ENCODE assay signal across 1 cellular context in the genomic region with DNA sequence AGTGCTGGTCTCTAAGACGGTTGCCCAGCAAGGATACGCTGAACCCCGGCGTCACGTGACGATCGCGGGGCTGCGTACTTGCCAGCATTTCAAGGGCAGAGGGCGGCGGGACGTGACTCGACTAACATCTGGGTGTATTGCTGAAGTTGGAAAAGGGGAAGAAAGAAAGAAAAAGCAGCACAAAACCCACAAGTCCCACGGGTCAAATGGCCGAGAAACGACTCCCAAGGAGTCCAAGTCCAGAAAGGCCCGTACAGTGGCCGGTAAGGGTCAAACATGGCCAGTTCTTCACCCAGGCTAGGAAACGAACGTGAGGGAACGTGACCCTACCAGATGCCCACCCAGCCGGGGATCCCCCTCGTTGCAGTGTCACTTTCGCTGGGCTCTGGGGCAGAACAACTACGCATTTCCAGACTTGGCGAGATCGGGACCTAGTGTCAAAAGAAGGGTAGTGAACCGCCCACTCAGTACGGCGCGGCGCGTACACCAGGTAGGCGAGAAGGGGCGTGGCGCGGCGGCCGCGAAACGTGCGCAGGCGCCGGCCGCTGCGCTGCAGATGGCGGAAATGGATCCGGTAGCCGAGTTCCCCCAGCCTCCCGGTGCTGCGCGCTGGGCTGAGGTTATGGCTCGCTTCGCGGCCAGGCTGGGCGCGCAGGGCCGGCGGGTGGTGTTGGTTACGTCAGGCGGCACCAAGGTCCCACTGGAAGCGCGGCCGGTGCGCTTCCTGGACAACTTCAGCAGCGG.
TF ChIP-seq lines count a peak whose summit lies in the region.

A gene (plus strand): TSS at position 534 of the 744 bp plus-strand sequence. CDS start 23 bp downstream, at position 557.
A gene with protein sequence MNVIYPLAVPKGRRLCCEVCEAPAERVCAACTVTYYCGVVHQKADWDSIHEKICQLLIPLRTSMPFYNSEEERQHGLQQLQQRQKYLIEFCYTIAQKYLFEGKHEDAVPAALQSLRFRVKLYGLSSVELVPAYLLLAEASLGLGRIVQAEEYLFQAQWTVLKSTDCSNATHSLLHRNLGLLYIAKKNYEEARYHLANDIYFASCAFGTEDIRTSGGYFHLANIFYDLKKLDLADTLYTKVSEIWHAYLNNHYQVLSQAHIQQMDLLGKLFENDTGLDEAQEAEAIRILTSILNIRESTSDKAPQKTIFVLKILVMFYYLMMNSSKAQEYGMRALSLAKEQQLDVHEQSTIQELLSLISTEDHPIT (minus strand): TSS at position 13 of the 744 bp plus-strand sequence. CDS start 25 bp downstream, outside the sequence.

TF ChIP-seq in WTC11, 78 proteins besides CTCF, POLR2A, EP300 and RAD21 (continued from another document and continues in another):
- TF ChIP-seq, protein P1, sequence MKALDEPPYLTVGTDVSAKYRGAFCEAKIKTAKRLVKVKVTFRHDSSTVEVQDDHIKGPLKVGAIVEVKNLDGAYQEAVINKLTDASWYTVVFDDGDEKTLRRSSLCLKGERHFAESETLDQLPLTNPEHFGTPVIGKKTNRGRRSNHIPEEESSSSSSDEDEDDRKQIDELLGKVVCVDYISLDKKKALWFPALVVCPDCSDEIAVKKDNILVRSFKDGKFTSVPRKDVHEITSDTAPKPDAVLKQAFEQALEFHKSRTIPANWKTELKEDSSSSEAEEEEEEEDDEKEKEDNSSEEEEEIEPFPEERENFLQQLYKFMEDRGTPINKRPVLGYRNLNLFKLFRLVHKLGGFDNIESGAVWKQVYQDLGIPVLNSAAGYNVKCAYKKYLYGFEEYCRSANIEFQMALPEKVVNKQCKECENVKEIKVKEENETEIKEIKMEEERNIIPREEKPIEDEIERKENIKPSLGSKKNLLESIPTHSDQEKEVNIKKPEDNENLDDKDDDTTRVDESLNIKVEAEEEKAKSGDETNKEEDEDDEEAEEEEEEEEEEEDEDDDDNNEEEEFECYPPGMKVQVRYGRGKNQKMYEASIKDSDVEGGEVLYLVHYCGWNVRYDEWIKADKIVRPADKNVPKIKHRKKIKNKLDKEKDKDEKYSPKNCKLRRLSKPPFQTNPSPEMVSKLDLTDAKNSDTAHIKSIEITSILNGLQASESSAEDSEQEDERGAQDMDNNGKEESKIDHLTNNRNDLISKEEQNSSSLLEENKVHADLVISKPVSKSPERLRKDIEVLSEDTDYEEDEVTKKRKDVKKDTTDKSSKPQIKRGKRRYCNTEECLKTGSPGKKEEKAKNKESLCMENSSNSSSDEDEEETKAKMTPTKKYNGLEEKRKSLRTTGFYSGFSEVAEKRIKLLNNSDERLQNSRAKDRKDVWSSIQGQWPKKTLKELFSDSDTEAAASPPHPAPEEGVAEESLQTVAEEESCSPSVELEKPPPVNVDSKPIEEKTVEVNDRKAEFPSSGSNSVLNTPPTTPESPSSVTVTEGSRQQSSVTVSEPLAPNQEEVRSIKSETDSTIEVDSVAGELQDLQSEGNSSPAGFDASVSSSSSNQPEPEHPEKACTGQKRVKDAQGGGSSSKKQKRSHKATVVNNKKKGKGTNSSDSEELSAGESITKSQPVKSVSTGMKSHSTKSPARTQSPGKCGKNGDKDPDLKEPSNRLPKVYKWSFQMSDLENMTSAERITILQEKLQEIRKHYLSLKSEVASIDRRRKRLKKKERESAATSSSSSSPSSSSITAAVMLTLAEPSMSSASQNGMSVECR (CRISPR knock-in tag; IDR thresholded peaks at IDR 0.05; ENCODE audit: borderline replicate concordance): peak; percentile 74; the same call in 1 of the 2 replicates
- TF ChIP-seq TCF7 (CRISPR knock-in tag; IDR thresholded peaks at IDR 0.05; ENCODE audit: low read depth) (no peak), NR3C1 (CRISPR knock-in tag; conservative IDR thresholded peaks at IDR 0.05; ENCODE audit: low read depth) (peak; percentile 46; the same call in 1 of the 2 replicates), SMAD3 (CRISPR knock-in tag; IDR thresholded peaks at IDR 0.05; ENCODE audit: borderline replicate concordance) (peak; percentile 83), ZNF232 (CRISPR knock-in tag; IDR thresholded peaks at IDR 0.05) (peak; percentile 86; the same call in 1 of the 2 replicates), ZNF423 (CRISPR knock-in tag; IDR thresholded peaks at IDR 0.05) (no peak), NR2C2 (CRISPR knock-in tag; IDR thresholded peaks at IDR 0.05) (no peak), ETV6 (CRISPR knock-in tag; IDR thresholded peaks at IDR 0.05) (no peak), PRRX2 (CRISPR knock-in tag; IDR thresholded peaks at IDR 0.05) (no peak), ATF1 (CRISPR knock-in tag; IDR thresholded peaks at IDR 0.05) (no peak), FOXK1 (CRISPR knock-in tag; IDR thresholded peaks at IDR 0.05) (peak; percentile 71; the same call in 1 of the 2 replicates), GRHL2 (CRISPR knock-in tag; IDR thresholded peaks at IDR 0.05; ENCODE audit: insufficient replicate concordance, severe bottlenecking) (no peak), ZBTB21 (CRISPR knock-in tag; IDR thresholded peaks at IDR 0.05; ENCODE audit: borderline replicate concordance) (0 out of 2 replicates have a peak, but pooled peaks have one; percentile 61), ZNF671 (CRISPR knock-in tag; IDR thresholded peaks at IDR 0.05) (no peak), TEAD1 (CRISPR knock-in tag; IDR thresholded peaks at IDR 0.05) (no peak; the same call in 1 of the 2 replicates), JUN (CRISPR knock-in tag; IDR thresholded peaks at IDR 0.05) (0 out of 2 replicates have a peak, but pooled peaks have one; percentile 52), CBFB (CRISPR knock-in tag; IDR thresholded peaks at IDR 0.05; ENCODE audit: low read depth) (peak; percentile 93), TP53 (CRISPR knock-in tag; IDR thresholded peaks at IDR 0.05) (peak; percentile 83), ESRRA (CRISPR knock-in tag; IDR thresholded peaks at IDR 0.05; ENCODE audit: borderline replicate concordance) (no peak; the same call in 1 of the 2 replicates), GABPB1 (CRISPR knock-in tag; IDR thresholded peaks at IDR 0.05) (peak; percentile 35; the same call in 1 of the 2 replicates), CREM (CRISPR knock-in tag; IDR thresholded peaks at IDR 0.05) (0 out of 2 replicates have a peak, but pooled peaks have one; percentile 75)
- TF ChIP-seq, protein P2, sequence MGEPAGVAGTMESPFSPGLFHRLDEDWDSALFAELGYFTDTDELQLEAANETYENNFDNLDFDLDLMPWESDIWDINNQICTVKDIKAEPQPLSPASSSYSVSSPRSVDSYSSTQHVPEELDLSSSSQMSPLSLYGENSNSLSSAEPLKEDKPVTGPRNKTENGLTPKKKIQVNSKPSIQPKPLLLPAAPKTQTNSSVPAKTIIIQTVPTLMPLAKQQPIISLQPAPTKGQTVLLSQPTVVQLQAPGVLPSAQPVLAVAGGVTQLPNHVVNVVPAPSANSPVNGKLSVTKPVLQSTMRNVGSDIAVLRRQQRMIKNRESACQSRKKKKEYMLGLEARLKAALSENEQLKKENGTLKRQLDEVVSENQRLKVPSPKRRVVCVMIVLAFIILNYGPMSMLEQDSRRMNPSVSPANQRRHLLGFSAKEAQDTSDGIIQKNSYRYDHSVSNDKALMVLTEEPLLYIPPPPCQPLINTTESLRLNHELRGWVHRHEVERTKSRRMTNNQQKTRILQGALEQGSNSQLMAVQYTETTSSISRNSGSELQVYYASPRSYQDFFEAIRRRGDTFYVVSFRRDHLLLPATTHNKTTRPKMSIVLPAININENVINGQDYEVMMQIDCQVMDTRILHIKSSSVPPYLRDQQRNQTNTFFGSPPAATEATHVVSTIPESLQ (CRISPR knock-in tag; IDR thresholded peaks at IDR 0.05): no peak
- TF ChIP-seq, protein P3, sequence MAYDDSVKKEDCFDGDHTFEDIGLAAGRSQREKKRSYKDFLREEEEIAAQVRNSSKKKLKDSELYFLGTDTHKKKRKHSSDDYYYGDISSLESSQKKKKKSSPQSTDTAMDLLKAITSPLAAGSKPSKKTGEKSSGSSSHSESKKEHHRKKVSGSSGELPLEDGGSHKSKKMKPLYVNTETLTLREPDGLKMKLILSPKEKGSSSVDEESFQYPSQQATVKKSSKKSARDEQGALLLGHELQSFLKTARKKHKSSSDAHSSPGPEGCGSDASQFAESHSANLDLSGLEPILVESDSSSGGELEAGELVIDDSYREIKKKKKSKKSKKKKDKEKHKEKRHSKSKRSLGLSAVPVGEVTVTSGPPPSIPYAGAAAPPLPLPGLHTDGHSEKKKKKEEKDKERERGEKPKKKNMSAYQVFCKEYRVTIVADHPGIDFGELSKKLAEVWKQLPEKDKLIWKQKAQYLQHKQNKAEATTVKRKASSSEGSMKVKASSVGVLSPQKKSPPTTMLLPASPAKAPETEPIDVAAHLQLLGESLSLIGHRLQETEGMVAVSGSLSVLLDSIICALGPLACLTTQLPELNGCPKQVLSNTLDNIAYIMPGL (CRISPR knock-in tag; IDR thresholded peaks at IDR 0.05): peak; percentile 74; the same call in 1 of the 2 replicates
- TF ChIP-seq, protein P4, sequence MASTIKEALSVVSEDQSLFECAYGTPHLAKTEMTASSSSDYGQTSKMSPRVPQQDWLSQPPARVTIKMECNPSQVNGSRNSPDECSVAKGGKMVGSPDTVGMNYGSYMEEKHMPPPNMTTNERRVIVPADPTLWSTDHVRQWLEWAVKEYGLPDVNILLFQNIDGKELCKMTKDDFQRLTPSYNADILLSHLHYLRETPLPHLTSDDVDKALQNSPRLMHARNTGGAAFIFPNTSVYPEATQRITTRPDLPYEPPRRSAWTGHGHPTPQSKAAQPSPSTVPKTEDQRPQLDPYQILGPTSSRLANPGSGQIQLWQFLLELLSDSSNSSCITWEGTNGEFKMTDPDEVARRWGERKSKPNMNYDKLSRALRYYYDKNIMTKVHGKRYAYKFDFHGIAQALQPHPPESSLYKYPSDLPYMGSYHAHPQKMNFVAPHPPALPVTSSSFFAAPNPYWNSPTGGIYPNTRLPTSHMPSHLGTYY (CRISPR knock-in tag; IDR thresholded peaks at IDR 0.05): no peak
- TF ChIP-seq, protein P5, sequence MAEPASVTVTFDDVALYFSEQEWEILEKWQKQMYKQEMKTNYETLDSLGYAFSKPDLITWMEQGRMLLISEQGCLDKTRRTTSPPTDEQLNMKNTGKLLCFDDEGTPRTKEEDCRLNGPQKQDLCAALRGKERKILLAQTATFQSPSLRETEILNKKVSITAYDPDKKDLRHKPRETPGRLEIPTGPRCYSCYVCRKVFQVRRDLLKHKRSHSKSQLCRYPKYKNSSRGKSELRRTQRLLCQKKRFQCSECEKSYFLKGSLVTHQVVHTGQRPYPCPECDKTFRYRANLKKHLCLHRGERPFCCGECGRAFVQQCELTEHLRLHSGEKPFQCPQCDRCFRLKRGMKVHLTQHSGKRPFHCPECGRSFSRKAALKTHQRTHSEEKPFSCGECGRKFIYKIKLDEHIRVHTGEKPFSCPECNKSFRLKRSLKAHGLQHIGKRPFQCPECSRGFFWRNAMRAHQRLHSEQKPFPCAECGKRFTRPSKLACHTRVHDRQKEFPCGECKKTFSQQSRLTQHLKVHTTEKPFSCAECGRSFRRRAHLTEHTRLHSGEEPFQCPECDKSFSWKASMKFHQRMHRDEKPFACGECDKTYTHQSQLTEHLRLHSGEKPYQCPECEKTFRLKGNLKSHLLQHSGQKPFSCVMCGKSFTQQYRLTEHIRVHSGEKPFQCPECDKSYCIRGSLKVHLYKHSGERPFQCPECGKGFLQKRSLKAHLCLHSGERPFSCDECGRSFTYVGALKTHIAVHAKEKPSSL (CRISPR knock-in tag; conservative IDR thresholded peaks at IDR 0.05): no peak
- TF ChIP-seq, protein P6, sequence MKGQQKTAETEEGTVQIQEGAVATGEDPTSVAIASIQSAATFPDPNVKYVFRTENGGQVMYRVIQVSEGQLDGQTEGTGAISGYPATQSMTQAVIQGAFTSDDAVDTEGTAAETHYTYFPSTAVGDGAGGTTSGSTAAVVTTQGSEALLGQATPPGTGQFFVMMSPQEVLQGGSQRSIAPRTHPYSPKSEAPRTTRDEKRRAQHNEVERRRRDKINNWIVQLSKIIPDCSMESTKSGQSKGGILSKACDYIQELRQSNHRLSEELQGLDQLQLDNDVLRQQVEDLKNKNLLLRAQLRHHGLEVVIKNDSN (CRISPR knock-in tag; IDR thresholded peaks at IDR 0.05): peak; percentile 97
- TF ChIP-seq, protein P7, sequence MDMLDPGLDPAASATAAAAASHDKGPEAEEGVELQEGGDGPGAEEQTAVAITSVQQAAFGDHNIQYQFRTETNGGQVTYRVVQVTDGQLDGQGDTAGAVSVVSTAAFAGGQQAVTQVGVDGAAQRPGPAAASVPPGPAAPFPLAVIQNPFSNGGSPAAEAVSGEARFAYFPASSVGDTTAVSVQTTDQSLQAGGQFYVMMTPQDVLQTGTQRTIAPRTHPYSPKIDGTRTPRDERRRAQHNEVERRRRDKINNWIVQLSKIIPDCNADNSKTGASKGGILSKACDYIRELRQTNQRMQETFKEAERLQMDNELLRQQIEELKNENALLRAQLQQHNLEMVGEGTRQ (CRISPR knock-in tag; IDR thresholded peaks at IDR 0.05): peak; percentile 97
- TF ChIP-seq, protein P8, sequence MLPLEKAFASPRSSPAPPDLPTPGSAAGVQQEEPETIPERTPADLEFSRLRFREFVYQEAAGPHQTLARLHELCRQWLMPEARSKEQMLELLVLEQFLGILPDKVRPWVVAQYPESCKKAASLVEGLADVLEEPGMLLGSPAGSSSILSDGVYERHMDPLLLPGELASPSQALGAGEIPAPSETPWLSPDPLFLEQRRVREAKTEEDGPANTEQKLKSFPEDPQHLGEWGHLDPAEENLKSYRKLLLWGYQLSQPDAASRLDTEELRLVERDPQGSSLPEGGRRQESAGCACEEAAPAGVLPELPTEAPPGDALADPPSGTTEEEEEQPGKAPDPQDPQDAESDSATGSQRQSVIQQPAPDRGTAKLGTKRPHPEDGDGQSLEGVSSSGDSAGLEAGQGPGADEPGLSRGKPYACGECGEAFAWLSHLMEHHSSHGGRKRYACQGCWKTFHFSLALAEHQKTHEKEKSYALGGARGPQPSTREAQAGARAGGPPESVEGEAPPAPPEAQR (CRISPR knock-in tag; IDR thresholded peaks at IDR 0.05): no peak
- TF ChIP-seq, protein P9, sequence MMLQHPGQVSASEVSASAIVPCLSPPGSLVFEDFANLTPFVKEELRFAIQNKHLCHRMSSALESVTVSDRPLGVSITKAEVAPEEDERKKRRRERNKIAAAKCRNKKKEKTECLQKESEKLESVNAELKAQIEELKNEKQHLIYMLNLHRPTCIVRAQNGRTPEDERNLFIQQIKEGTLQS (CRISPR knock-in tag; conservative IDR thresholded peaks at IDR 0.05): no peak
- TF ChIP-seq, protein P10, sequence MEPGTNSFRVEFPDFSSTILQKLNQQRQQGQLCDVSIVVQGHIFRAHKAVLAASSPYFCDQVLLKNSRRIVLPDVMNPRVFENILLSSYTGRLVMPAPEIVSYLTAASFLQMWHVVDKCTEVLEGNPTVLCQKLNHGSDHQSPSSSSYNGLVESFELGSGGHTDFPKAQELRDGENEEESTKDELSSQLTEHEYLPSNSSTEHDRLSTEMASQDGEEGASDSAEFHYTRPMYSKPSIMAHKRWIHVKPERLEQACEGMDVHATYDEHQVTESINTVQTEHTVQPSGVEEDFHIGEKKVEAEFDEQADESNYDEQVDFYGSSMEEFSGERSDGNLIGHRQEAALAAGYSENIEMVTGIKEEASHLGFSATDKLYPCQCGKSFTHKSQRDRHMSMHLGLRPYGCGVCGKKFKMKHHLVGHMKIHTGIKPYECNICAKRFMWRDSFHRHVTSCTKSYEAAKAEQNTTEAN (CRISPR knock-in tag; IDR thresholded peaks at IDR 0.05): no peak
- TF ChIP-seq, protein P11, sequence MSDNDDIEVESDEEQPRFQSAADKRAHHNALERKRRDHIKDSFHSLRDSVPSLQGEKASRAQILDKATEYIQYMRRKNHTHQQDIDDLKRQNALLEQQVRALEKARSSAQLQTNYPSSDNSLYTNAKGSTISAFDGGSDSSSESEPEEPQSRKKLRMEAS (CRISPR knock-in tag; IDR thresholded peaks at IDR 0.05): peak; percentile 58; the same call in 1 of the 2 replicates
- TF ChIP-seq, protein P12, sequence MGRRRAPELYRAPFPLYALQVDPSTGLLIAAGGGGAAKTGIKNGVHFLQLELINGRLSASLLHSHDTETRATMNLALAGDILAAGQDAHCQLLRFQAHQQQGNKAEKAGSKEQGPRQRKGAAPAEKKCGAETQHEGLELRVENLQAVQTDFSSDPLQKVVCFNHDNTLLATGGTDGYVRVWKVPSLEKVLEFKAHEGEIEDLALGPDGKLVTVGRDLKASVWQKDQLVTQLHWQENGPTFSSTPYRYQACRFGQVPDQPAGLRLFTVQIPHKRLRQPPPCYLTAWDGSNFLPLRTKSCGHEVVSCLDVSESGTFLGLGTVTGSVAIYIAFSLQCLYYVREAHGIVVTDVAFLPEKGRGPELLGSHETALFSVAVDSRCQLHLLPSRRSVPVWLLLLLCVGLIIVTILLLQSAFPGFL (CRISPR knock-in tag; IDR thresholded peaks at IDR 0.05; ENCODE audit: borderline replicate concordance): no peak
